10 cellular contexts compared by ENCODE assay signal in genomic region chr14:101469382-101470251, GRCh38.
"Had no signal": no experiment of that assay in that cellular context is flagged by ENCODE, and none has a peak within 500 bp of the region (broad histone marks: within the 10 kb centered on the region; RNA-seq: fewer than 3 reads in every experiment).

No MANE protein-coding gene starts in this region.

- H3K27me3 ChIP-seq: uterus had no signal

- H3K27ac ChIP-seq: esophagus squamous epithelium, uterus had no signal

- H3K4me3 ChIP-seq: esophagus squamous epithelium, uterus had no signal

- H3K36me3 ChIP-seq: esophagus squamous epithelium, uterus had no signal

- DNase-seq: activated CD8-positive, alpha-beta T cell treated with anti-CD3 and anti-CD28 coated beads for 36 hours; activated naive CD8-positive, alpha-beta T cell treated with anti-CD3 and anti-CD28 coated beads, Interleukin-2, amount 10 ng/mL, durations not matched to agents 7 days and 5 days; esophagus squamous epithelium; foreskin fibroblast; natural killer cell; occipital lobe; stimulated activated CD4-positive, alpha-beta T cell treated with anti-CD3 and anti-CD28 coated beads, Interleukin-4, amount 100 ng/mL, for 24 hours; stimulated activated naive CD8-positive, alpha-beta T cell treated with anti-CD3 and anti-CD28 coated beads, Interleukin-15, amount 100 ng/mL, for 72 hours; T-helper 9 cell had no signal

- H3K4me1 ChIP-seq: esophagus squamous epithelium, uterus had no signal

- H3K9me3 ChIP-seq: esophagus squamous epithelium, uterus had no signal
